ENCODE assay signal across 9 cellular contexts in the genomic region with DNA sequence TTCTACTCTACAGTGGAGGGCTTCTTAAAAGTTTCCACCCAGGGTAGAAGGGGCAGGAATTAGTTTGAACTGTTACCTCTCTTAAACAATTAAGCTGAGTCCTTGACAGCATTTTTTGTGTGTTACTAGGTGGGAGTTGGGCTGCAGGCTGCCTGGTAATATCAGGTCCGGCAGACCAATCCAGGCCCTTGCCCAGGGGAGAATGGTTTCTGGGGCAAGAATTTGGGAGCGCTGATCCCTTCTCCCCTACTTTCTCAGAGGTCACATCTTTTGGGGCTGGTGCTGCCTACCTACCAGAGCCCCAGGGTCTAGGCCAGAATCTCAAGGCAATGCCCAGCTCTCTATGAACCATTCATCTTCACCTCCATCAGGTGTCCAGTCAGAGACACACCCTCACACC. TPM values are rescaled to one million over a fixed set of nuclear protein-coding genes. Genes with fewer than 3 reads are reported as not detected.
A peak's percentile ranks its signal among the peaks of the same experiment; 100 is the strongest.
DNase-seq lines count a peak whose midpoint lies in the region; ATAC-seq and TF ChIP-seq lines count a peak whose summit lies in the region.
"Had no signal": no experiment of that assay in that cellular context is flagged by ENCODE, and none has a peak within 500 bp of the region (broad histone marks: within the 10 kb centered on the region; RNA-seq: fewer than 3 reads in every experiment).

No MANE protein-coding gene starts in this region.

- ATAC-seq in HG03135 (IDR thresholded peaks at IDR 0.05; ENCODE audit: unreplicated experiment), result no peak

- H3K4me1 Mint-ChIP-seq in progenitor cell of endocrine pancreas (ENCODE audit: low read depth), result peaks cover 21% of the 10 kb centered on the region

- H3K27ac ChIP-seq in SJCRH30 (no peak overlapping the region), esophagus squamous epithelium (peak overlapping the region; percentile 94 to 99 (median 97))

- TF ChIP-seq POLR2A in esophagus squamous epithelium (IDR thresholded peaks at IDR 0.05), result no peak

- H3K9me3 Mint-ChIP-seq in progenitor cell of endocrine pancreas (ENCODE audit: low read depth), result no peaks in the 10 kb centered on the region

- H3K4me1 ChIP-seq in SJCRH30, result peaks cover 18% of the 10 kb centered on the region
- H3K4me1 ChIP-seq in esophagus squamous epithelium, result peaks cover 31 to 57% (median 34%) of the 10 kb centered on the region in 3 donors

- H3K4me3 ChIP-seq in GM06990 (replicated peaks; ENCODE audit: low read depth, low read length) (peak overlapping the region; percentile 89), SJCRH30 (peak overlapping the region; percentile 91), esophagus squamous epithelium (peak overlapping the region in 3 of 4 donors; percentile 86 to 98 (median 97))

- no peak for DNase-seq in GM06990 (ENCODE audit: extremely low read depth, insufficient read length)
- no peak for DNase-seq in SJCRH30
- no peak for DNase-seq in esophagus squamous epithelium (lab: John Stamatoyannopoulos, UW)
- no peak for DNase-seq in progenitor cell of endocrine pancreas (ENCODE audit: low spot score, unreplicated experiment)
- DNase-seq in AG08395 (ENCODE audit: low spot score), result no peak
- DNase-seq in stimulated activated naive CD4-positive, alpha-beta T cell (lab: John Stamatoyannopoulos, UW), result no peak
- no peak for DNase-seq in COLO668 (lab: John Stamatoyannopoulos, UW; ENCODE audit: unreplicated experiment)
- DNase-seq: NCI-H345 had no signal

- no peaks in the 10 kb centered on the region for H3K27me3 ChIP-seq in GM06990 (replicated peaks; ENCODE audit: control insufficient read depth, insufficient read depth, low read length)
- H3K27me3 ChIP-seq in SJCRH30, result no peaks in the 10 kb centered on the region
- no peaks in the 10 kb centered on the region for H3K27me3 ChIP-seq in esophagus squamous epithelium

- H3K27me3 Mint-ChIP-seq in progenitor cell of endocrine pancreas, result no peaks in the 10 kb centered on the region

- intact Hi-C loops in esophagus squamous epithelium (cut with DNase I), result no loop called here

- H3K9me3 ChIP-seq in SJCRH30 (replicated peaks) (no peaks in the 10 kb centered on the region), esophagus squamous epithelium (no peaks in the 10 kb centered on the region)

- 25 to 43% methylated on average over 2 of the region's 2 CpGs for WGBS in esophagus squamous epithelium, 2 donors

- H3K27ac Mint-ChIP-seq in progenitor cell of endocrine pancreas, result peak overlapping the region; percentile 96

- H3K36me3 ChIP-seq in GM06990 (ENCODE audit: control insufficient read depth, insufficient read depth, low read length), result peaks cover 17% of the 10 kb centered on the region
- peaks cover 33% of the 10 kb centered on the region for H3K36me3 ChIP-seq in SJCRH30
- peaks cover 14 to 20% (median 17%) of the 10 kb centered on the region in 3 donors for H3K36me3 ChIP-seq in esophagus squamous epithelium

- H3K4me3 Mint-ChIP-seq in progenitor cell of endocrine pancreas (ENCODE audit: low read depth), result peak overlapping the region; percentile 96

- H3K36me3 Mint-ChIP-seq in progenitor cell of endocrine pancreas (ENCODE audit: insufficient read depth), result peaks cover 2% of the 10 kb centered on the region

- TF ChIP-seq CTCF in GM06990 (IDR thresholded peaks at IDR 0.05; ENCODE audit: insufficient read depth, low read length, poor library complexity, severe bottlenecking), result no peak
- TF ChIP-seq CTCF in esophagus squamous epithelium (IDR thresholded peaks at IDR 0.05), result no peak
- no peak for TF ChIP-seq CTCF in progenitor cell of endocrine pancreas (IDR thresholded peaks at IDR 0.05; ENCODE audit: unreplicated experiment)

RNA-seq across cellular contexts. Expression of gene PPRC1, which starts 1.6 kb away (rescaled TPM):
- total RNA-seq in SJCRH30 (2014; rRNA removed; shearing (Covaris generic)), result 61.0 and 63.0 TPM in 2 replicates
- total RNA-seq in esophagus squamous epithelium (10 to 100 TPM; 10.5 to 29.9 (median 27.2) TPM), progenitor cell of endocrine pancreas (40.1 and 41.9 TPM in 2 replicates)

RNA-seq across cellular contexts. Expression of gene LDB1, which starts 14.2 kb away (rescaled TPM):
- total RNA-seq in SJCRH30 (2014; rRNA removed; shearing (Covaris generic)), result 72.6 and 81.6 TPM in 2 replicates
- total RNA-seq in esophagus squamous epithelium (10 to 100 TPM; 26.2 to 54.0 (median 27.3) TPM), progenitor cell of endocrine pancreas (99.5 and 107 TPM in 2 replicates)

RNA-seq across cellular contexts. Expression of gene NOLC1, which starts 17.8 kb away (rescaled TPM):
- total RNA-seq in SJCRH30 (2014; rRNA removed; shearing (Covaris generic)), result 225 and 242 TPM in 2 replicates
- total RNA-seq in esophagus squamous epithelium (10 to 100 TPM; 38.6 to 90.6 (median 83.4) TPM), progenitor cell of endocrine pancreas (64.7 and 68.9 TPM in 2 replicates)
